In genomic region chr12:32302218-32302826, GRCh38 we compare ENCODE assay signal across 1 cellular context.
TF ChIP-seq lines count a peak whose summit lies in the region.

No MANE protein-coding gene starts in this region.

TF ChIP-seq in K562, 482 proteins besides CTCF, POLR2A, EP300 and RAD21 (continued from another document):
- TF ChIP-seq UBTF (IDR thresholded peaks at IDR 0.05; ENCODE audit: borderline replicate concordance in 1 of 2, low read depth in 2 of 2, low read length in 2 of 2) = no peak
- TF ChIP-seq TEAD2 (tag; IDR thresholded peaks at IDR 0.05) = peak; percentile 36; the same call in 1 of the 2 replicates
- TF ChIP-seq ZFP91 (CRISPR knock-in tag; IDR thresholded peaks at IDR 0.05) = no peak
- TF ChIP-seq RHOXF2B (CRISPR knock-in tag; conservative IDR thresholded peaks at IDR 0.05) = no peak
- TF ChIP-seq NUFIP1 (IDR thresholded peaks at IDR 0.05; ENCODE audit: partially characterized antibody) = no peak
- no peak for TF ChIP-seq POU5F1 (IDR thresholded peaks at IDR 0.05; ENCODE audit: borderline replicate concordance, low read depth, low read length, partially characterized antibody)
- TF ChIP-seq RFX5 (IDR thresholded peaks at IDR 0.05; ENCODE audit: low read depth, low read length) = no peak
- TF ChIP-seq MCM5 (IDR thresholded peaks at IDR 0.05; ENCODE audit: low read depth) = no peak
- TF ChIP-seq TBP (optimal IDR thresholded peaks at IDR 0.05; ENCODE audit: low read depth, low read length) = no peak
- no peak for TF ChIP-seq ZNF133 (CRISPR knock-in tag; IDR thresholded peaks at IDR 0.05)
- no peak for TF ChIP-seq NCOR1 (IDR thresholded peaks at IDR 0.05)
- TF ChIP-seq PREB (CRISPR knock-in tag; IDR thresholded peaks at IDR 0.05) = no peak
- 0 out of 2 replicates have a peak, but pooled peaks have one; percentile 37 for TF ChIP-seq CC2D1A (IDR thresholded peaks at IDR 0.05)
- no peak for TF ChIP-seq KLF6 (CRISPR knock-in tag; IDR thresholded peaks at IDR 0.05; ENCODE audit: borderline replicate concordance)
- TF ChIP-seq, protein P1, sequence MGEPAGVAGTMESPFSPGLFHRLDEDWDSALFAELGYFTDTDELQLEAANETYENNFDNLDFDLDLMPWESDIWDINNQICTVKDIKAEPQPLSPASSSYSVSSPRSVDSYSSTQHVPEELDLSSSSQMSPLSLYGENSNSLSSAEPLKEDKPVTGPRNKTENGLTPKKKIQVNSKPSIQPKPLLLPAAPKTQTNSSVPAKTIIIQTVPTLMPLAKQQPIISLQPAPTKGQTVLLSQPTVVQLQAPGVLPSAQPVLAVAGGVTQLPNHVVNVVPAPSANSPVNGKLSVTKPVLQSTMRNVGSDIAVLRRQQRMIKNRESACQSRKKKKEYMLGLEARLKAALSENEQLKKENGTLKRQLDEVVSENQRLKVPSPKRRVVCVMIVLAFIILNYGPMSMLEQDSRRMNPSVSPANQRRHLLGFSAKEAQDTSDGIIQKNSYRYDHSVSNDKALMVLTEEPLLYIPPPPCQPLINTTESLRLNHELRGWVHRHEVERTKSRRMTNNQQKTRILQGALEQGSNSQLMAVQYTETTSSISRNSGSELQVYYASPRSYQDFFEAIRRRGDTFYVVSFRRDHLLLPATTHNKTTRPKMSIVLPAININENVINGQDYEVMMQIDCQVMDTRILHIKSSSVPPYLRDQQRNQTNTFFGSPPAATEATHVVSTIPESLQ (CRISPR knock-in tag; IDR thresholded peaks at IDR 0.05) = no peak
- peak; percentile 63 for TF ChIP-seq TEAD4 (IDR thresholded peaks at IDR 0.05; ENCODE audit: low read length)
- no peak for TF ChIP-seq TEAD4 (CRISPR knock-in tag; IDR thresholded peaks at IDR 0.05; ENCODE audit: borderline replicate concordance)
- TF ChIP-seq SRF (CRISPR knock-in tag; IDR thresholded peaks at IDR 0.05) = no peak
- TF ChIP-seq MAX (CRISPR knock-in tag; IDR thresholded peaks at IDR 0.05) = no peak
- TF ChIP-seq SMARCE1 (IDR thresholded peaks at IDR 0.05) = no peak
